Comparison of ENCODE assay signal across 27 cellular contexts in genomic region chr5:55495216-55495615, GRCh38. TPM values are rescaled to one million over a fixed set of nuclear protein-coding genes. Genes with fewer than 3 reads are reported as not detected.
DNase-seq lines count a peak whose midpoint lies in the region; ATAC-seq, FAIRE-seq and TF ChIP-seq lines count a peak whose summit lies in the region.
"Had no signal": no experiment of that assay in that cellular context is flagged by ENCODE, and none has a peak within 500 bp of the region (broad histone marks: within the 10 kb centered on the region; RNA-seq: fewer than 3 reads in every experiment).

No MANE protein-coding gene starts in this region.

- 95% methylated on average over 1 of the region's 1 CpG for WGBS in HepG2 (ENCODE audit: low lambda C conversion rate)

- no peak for ATAC-seq in WTC11
- no peak for ATAC-seq in HepG2
- ATAC-seq in SK-N-SH treated with all-trans-retinoic acid at 6 μM for 48 hours = no peak
- ATAC-seq: A549; CD8-positive, alpha-beta T cell; GM12878; GM23338 had no signal

- CTCF ChIA-PET in WTC11 (lab: Charles Lee) = no interaction called here
- CTCF ChIA-PET in HepG2 (lab: Yijun Ruan, JAX; ENCODE audit: low intra/inter-chr PET ratio, low total read pairs) = no interaction called here

- no peak overlapping the region for H3K27ac ChIP-seq in HepG2 (ENCODE audit: extremely low read length, insufficient read depth, low read length)
- H3K27ac ChIP-seq: A549, PC-9, SJSA1 had no signal

- DNase-seq in WTC11 (ENCODE audit: low spot score) (no peak), inferior parietal cortex (ENCODE audit: extremely low spot score) (peak; percentile 39), putamen (ENCODE audit: low spot score) (peak; percentile 58), HepG2 (ENCODE audit: low spot score) (no peak), NCI-H526 treated with DMSO at 0.1 percent for 48 hours (lab: John Stamatoyannopoulos, UW) (no peak)
- DNase-seq in stimulated activated CD4-positive, alpha-beta T cell treated with anti-CD3 and anti-CD28 coated beads, Interleukin-4, amount 100 ng/mL, for 1 hour = no peak
- DNase-seq: AML-193; C1 segment of cervical spinal cord; Caco-2; CD8-positive, alpha-beta T cell; H9; Karpas-422; NCI-H1092; NCI-H1436; NCI-H1930; NCI-H2107; NCI-H524; NCI-H82; PC-9; Right ventricle myocardium superior; RPMI8226 had no signal

- H3K4me1 ChIP-seq in HepG2 (ENCODE audit: insufficient read depth, low read length) = peaks cover 23% of the 10 kb centered on the region
- H3K4me1 ChIP-seq: A549, Caco-2 had no signal

- no peak for TF ChIP-seq POLR2A in HepG2 (IDR thresholded peaks at IDR 0.05; ENCODE audit: insufficient read depth in 1 of 2, low read depth in 2 of 2, low read length in 2 of 2)

- peaks cover 64% of the 10 kb centered on the region for H3K4me1 Mint-ChIP-seq in WTC11

- H3K27me3 ChIP-seq in HepG2 (ENCODE audit: control insufficient read depth in 1 of 2, insufficient read depth in 2 of 2, low read length in 2 of 2) = no peaks in the 10 kb centered on the region
- H3K27me3 ChIP-seq: SJSA1 had no signal

- no peak overlapping the region for H3K9ac ChIP-seq in HepG2 (ENCODE audit: insufficient read depth, low read depth, low read length)

- POLR2A ChIA-PET in WTC11 (lab: Charles Lee) = no interaction called here
- POLR2A ChIA-PET in HepG2 (lab: Yijun Ruan, JAX) = no interaction called here

- no peak overlapping the region for H3K4me3 ChIP-seq in HepG2 (replicated peaks in 1 of 3; ENCODE audit: insufficient read depth in 1 of 3, low read depth in 2 of 3, low read length in 3 of 3)
- H3K4me3 ChIP-seq: A549, GM12878, GM23338, PC-9, SJSA1 had no signal

- no peak for TF ChIP-seq RAD21 in HepG2 (CRISPR knock-in tag; IDR thresholded peaks at IDR 0.05)

- H3K36me3 Mint-ChIP-seq in WTC11 = peaks cover 6% of the 10 kb centered on the region

- no peak for TF ChIP-seq EP300 in HepG2 (IDR thresholded peaks at IDR 0.05; ENCODE audit: low read depth in 2 of 2, low read length in 2 of 2)
- TF ChIP-seq EP300 in HepG2 (CRISPR knock-in tag; IDR thresholded peaks at IDR 0.05; ENCODE audit: borderline replicate concordance) = no peak

- no peaks in the 10 kb centered on the region for H3K36me3 ChIP-seq in HepG2 (replicated peaks in 1 of 2; ENCODE audit: control insufficient read depth in 1 of 2, insufficient read depth in 2 of 2, low read length in 2 of 2)
- H3K36me3 ChIP-seq: SJSA1 had no signal

- H3K27me3 Mint-ChIP-seq in WTC11 (ENCODE audit: low read depth) = no peaks in the 10 kb centered on the region

- in situ Hi-C loops in HepG2 (cut with HindIII; ENCODE audit: extremely low pct_ligation_motif_present, low pct_unique_long_range_greater_than_20kb) = no loop called here

- H2AFZ ChIP-seq in HepG2 (ENCODE audit: low read length) = no peak overlapping the region
- H2AFZ ChIP-seq: GM23338, PC-9 had no signal

- H4K20me1 ChIP-seq in HepG2 (ENCODE audit: insufficient read depth, low read length) = no peaks in the 10 kb centered on the region

- peaks cover 4% of the 10 kb centered on the region; the same call in 1 of the 2 replicates for H3K9me3 Mint-ChIP-seq in WTC11
- H3K9me3 Mint-ChIP-seq: CD8-positive, alpha-beta T cell; GM23338; H9 had no signal

- intact Hi-C loops in HepG2 (cut with micrococcal nuclease; ENCODE audit: unreplicated experiment) = no loop called here

- H3K79me2 ChIP-seq in HepG2 (ENCODE audit: insufficient read depth, low read length) = no peaks in the 10 kb centered on the region

- H3K9me3 ChIP-seq in HepG2 (ENCODE audit: low read length) = no peaks in the 10 kb centered on the region
- H3K9me3 ChIP-seq: A549, Caco-2, SJSA1 had no signal

- TF ChIP-seq CTCF in WTC11 (IDR thresholded peaks at IDR 0.05) (no peak), HepG2 (CRISPR knock-in tag; IDR thresholded peaks at IDR 0.05) (no peak)

- no TSS peak for BruUV-seq in HepG2 (replicated peaks; lab: Mats Ljungman, UMichigan)

- FAIRE-seq in HepG2 (lab: Jason Lieb, UNC) = no peak
- FAIRE-seq: A549, G401.6, GM12878 had no signal

- H3K4me2 ChIP-seq in HepG2 (ENCODE audit: low read depth, low read length) = no peak overlapping the region
- H3K4me2 ChIP-seq: A549, GM23338, PC-9 had no signal

- no peak overlapping the region for H3K4me3 Mint-ChIP-seq in WTC11
- H3K4me3 Mint-ChIP-seq: CD8-positive, alpha-beta T cell; GM23338; H9 had no signal

- H3K27ac Mint-ChIP-seq in WTC11 = peak overlapping the region; percentile 82
- H3K27ac Mint-ChIP-seq: CD8-positive, alpha-beta T cell; GM23338 had no signal

TF ChIP-seq in WTC11, 78 proteins besides CTCF, POLR2A, EP300 and RAD21 (continues in another document):
- TF ChIP-seq ZNF671 (CRISPR knock-in tag; IDR thresholded peaks at IDR 0.05) = no peak
- no peak for TF ChIP-seq MYBL2 (CRISPR knock-in tag; IDR thresholded peaks at IDR 0.05)
- TF ChIP-seq USF2 (CRISPR knock-in tag; IDR thresholded peaks at IDR 0.05) = no peak
- no peak for TF ChIP-seq TEAD1 (CRISPR knock-in tag; IDR thresholded peaks at IDR 0.05)
- no peak for TF ChIP-seq FOXK1 (CRISPR knock-in tag; IDR thresholded peaks at IDR 0.05)
- TF ChIP-seq GTF2I (CRISPR knock-in tag; conservative IDR thresholded peaks at IDR 0.05) = no peak

TF ChIP-seq in HepG2, 621 proteins besides CTCF, POLR2A, EP300 and RAD21 (continues in another document):
- TF ChIP-seq SRSF1 (optimal IDR thresholded peaks at IDR 0.05; ENCODE audit: low read depth, low read length) (no peak), MED8 (CRISPR knock-in tag; IDR thresholded peaks at IDR 0.05; ENCODE audit: insufficient replicate concordance) (no peak), ZNF768 (CRISPR knock-in tag; IDR thresholded peaks at IDR 0.05) (no peak), SIX1 (CRISPR knock-in tag; IDR thresholded peaks at IDR 0.05; ENCODE audit: borderline replicate concordance) (no peak), ATRX (CRISPR knock-in tag; IDR thresholded peaks at IDR 0.05; ENCODE audit: borderline replicate concordance) (no peak), ISL2 (CRISPR knock-in tag; IDR thresholded peaks at IDR 0.05) (no peak)
- TF ChIP-seq, protein P1, sequence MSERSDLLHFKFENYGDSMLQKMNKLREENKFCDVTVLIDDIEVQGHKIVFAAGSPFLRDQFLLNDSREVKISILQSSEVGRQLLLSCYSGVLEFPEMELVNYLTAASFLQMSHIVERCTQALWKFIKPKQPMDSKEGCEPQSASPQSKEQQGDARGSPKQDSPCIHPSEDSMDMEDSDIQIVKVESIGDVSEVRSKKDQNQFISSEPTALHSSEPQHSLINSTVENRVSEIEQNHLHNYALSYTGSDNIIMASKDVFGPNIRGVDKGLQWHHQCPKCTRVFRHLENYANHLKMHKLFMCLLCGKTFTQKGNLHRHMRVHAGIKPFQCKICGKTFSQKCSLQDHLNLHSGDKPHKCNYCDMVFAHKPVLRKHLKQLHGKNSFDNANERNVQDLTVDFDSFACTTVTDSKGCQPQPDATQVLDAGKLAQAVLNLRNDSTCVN (CRISPR knock-in tag; IDR thresholded peaks at IDR 0.05; ENCODE audit: borderline replicate concordance) = no peak

TF ChIP-seq in SK-N-SH treated with all-trans-retinoic acid at 6 μM for 48 hours, 23 proteins besides CTCF, POLR2A, EP300 and RAD21 (continues in another document):
- TF ChIP-seq PPARA (CRISPR knock-in tag; IDR thresholded peaks at IDR 0.05; ENCODE audit: borderline replicate concordance) (no peak), ESRRG (CRISPR knock-in tag; IDR thresholded peaks at IDR 0.05) (no peak), GLIS3 (CRISPR knock-in tag; IDR thresholded peaks at IDR 0.05) (no peak), CSDC2 (CRISPR knock-in tag; IDR thresholded peaks at IDR 0.05) (no peak), TOX (CRISPR knock-in tag; IDR thresholded peaks at IDR 0.05; ENCODE audit: borderline replicate concordance) (no peak), ZFP30 (CRISPR knock-in tag; IDR thresholded peaks at IDR 0.05) (no peak)
- TF ChIP-seq, protein P2, sequence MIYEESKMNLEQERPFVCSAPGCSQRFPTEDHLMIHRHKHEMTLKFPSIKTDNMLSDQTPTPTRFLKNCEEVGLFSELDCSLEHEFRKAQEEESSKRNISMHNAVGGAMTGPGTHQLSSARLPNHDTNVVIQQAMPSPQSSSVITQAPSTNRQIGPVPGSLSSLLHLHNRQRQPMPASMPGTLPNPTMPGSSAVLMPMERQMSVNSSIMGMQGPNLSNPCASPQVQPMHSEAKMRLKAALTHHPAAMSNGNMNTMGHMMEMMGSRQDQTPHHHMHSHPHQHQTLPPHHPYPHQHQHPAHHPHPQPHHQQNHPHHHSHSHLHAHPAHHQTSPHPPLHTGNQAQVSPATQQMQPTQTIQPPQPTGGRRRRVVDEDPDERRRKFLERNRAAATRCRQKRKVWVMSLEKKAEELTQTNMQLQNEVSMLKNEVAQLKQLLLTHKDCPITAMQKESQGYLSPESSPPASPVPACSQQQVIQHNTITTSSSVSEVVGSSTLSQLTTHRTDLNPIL (CRISPR knock-in tag; IDR thresholded peaks at IDR 0.05; ENCODE audit: low read depth) = no peak

RNA-seq across cellular contexts. Expression of gene PLPP1, which starts 39.5 kb away (rescaled TPM):
- total RNA-seq in WTC11 (2021) (38.2 to 43.2 TPM (median 40.9 TPM) in 3 replicates), HepG2 (2016; rRNA removed; fragmentation: Illumina TruSeq; extraction: Trizol) (5.2 and 7.3 TPM in 2 replicates)
- 5.0 and 6.0 TPM in 2 replicates for total RNA-seq in HepG2 (2016; cell fraction: cytosol; rRNA removed; fragmentation: Illumina TruSeq; extraction: Trizol; ENCODE audit: low read depth)
- 4.9 and 6.7 TPM in 2 replicates for total RNA-seq in HepG2 (2016; cell fraction: insoluble cytoplasmic fraction; rRNA removed; fragmentation: Illumina TruSeq; extraction: Trizol)
- 5.1 and 5.2 TPM in 2 replicates for total RNA-seq in HepG2 (2016; cell fraction: membrane; rRNA removed; fragmentation: Illumina TruSeq; extraction: Trizol)
- total RNA-seq in HepG2 (2016; cell fraction: nucleus; rRNA removed; fragmentation: Illumina TruSeq; extraction: Trizol) = 6.7 and 7.7 TPM in 2 replicates
- 12.1 and 13.3 TPM in 2 replicates for polyA plus RNA-seq in HepG2 (2011; rRNA removed)
- 10.1 and 15.8 TPM in 2 replicates for polyA plus RNA-seq in HepG2 (2011; cell fraction: cytosol; rRNA removed)
- 4.3 and 6.7 TPM in 2 replicates for polyA plus RNA-seq in HepG2 (2011; cell fraction: nucleus; rRNA removed)
- 6.0 and 7.3 TPM in 2 replicates for polyA plus RNA-seq in HepG2 (2012)
- polyA plus RNA-seq in HepG2 (2016; cell fraction: cytosol; fragmentation: Illumina TruSeq; extraction: Trizol; ENCODE audit: low read depth) = 3.4 and 4.9 TPM in 2 replicates
- 6.3 and 7.1 TPM in 2 replicates for polyA plus RNA-seq in HepG2 (2016; cell fraction: insoluble cytoplasmic fraction; fragmentation: Illumina TruSeq; extraction: Trizol; ENCODE audit: low read depth)
- polyA plus RNA-seq in HepG2 (2016; cell fraction: membrane; fragmentation: Illumina TruSeq; extraction: Trizol; ENCODE audit: low read depth) = 3.3 and 4.3 TPM in 2 replicates
- 10.3 and 13.9 TPM in 2 replicates for polyA plus RNA-seq in HepG2 (2016; cell fraction: nucleus; fragmentation: Illumina TruSeq; extraction: Trizol; ENCODE audit: insufficient read depth, low read depth)
- polyA minus RNA-seq in HepG2 (2011; rRNA and poly(A)+ RNA removed; ENCODE audit: low replicate concordance) = 9.0 and 9.6 TPM in 2 replicates
- polyA minus RNA-seq in HepG2 (2011; cell fraction: cytosol; rRNA and poly(A)+ RNA removed) = 8.2 and 9.3 TPM in 2 replicates
- 7.9 and 9.8 TPM in 2 replicates for polyA minus RNA-seq in HepG2 (2011; cell fraction: nucleus; rRNA and poly(A)+ RNA removed)

Comparison
In these comparisons a context has a peak if more than half of its experiments do, and no peak if none do; other contexts are left out.
1. DNase-seq: peak in inferior parietal cortex (single experiment) and putamen (single experiment); none in WTC11 (single experiment), HepG2 (single experiment), stimulated activated CD4-positive, alpha-beta T cell treated with anti-CD3 and anti-CD28 coated beads, Interleukin-4, amount 100 ng/mL, for 1 hour (single experiment) and NCI-H526 treated with DMSO at 0.1 percent for 48 hours (single experiment).